ENCODE assay signal across 18 cellular contexts in genomic region chr6:66896415-66896814, GRCh38.
A peak's percentile ranks its signal among the peaks of the same experiment; 100 is the strongest.
DNase-seq lines count a peak whose midpoint lies in the region; ATAC-seq, FAIRE-seq and TF ChIP-seq lines count a peak whose summit lies in the region.
"Had no signal": no experiment of that assay in that cellular context is flagged by ENCODE, and none has a peak within 500 bp of the region (broad histone marks: within the 10 kb centered on the region; RNA-seq: fewer than 3 reads in every experiment).

No MANE protein-coding gene starts in this region.

- H3K36me3 Mint-ChIP-seq in progenitor cell of endocrine pancreas (ENCODE audit: insufficient read depth), result no peaks in the 10 kb centered on the region
- H3K36me3 Mint-ChIP-seq: CD4-positive, CD25-positive, alpha-beta regulatory T cell had no signal

- no peak for FAIRE-seq in bronchial epithelial cell (lab: Jason Lieb, UNC)

- no peak overlapping the region for H3K4me3 Mint-ChIP-seq in progenitor cell of endocrine pancreas (ENCODE audit: low read depth)
- H3K4me3 Mint-ChIP-seq: activated CD4-positive, alpha-beta memory T cell treated with anti-CD3 and anti-CD28 coated beads, Interleukin-2, amount 10 ng/mL, durations not matched to agents 7 days and 5 days; CD4-positive, CD25-positive, alpha-beta regulatory T cell; dendritic cell treated with granulocyte-macrophage colony-stimulating factor and Interleukin-4, amounts not matched to agents 40 ng/mL and 50 ng/mL, for 4 days; nephron progenitor cell had no signal

- H3K27me3 Mint-ChIP-seq in progenitor cell of endocrine pancreas, result no peaks in the 10 kb centered on the region
- H3K27me3 Mint-ChIP-seq: activated CD4-positive, alpha-beta memory T cell treated with anti-CD3 and anti-CD28 coated beads, Interleukin-2, amount 10 ng/mL, durations not matched to agents 7 days and 5 days; CD4-positive, CD25-positive, alpha-beta regulatory T cell; dendritic cell treated with granulocyte-macrophage colony-stimulating factor and Interleukin-4, amounts not matched to agents 40 ng/mL and 50 ng/mL, for 4 days had no signal

- DNase-seq in ELR (ENCODE audit: low read depth) (peak; percentile 22), M059J (ENCODE audit: low read depth) (peak; percentile 86), bronchial epithelial cell (ENCODE audit: low read depth) (peak; percentile 76), kidney tubule cell (ENCODE audit: low spot score) (peak; percentile 76), EL (no peak), progenitor cell of endocrine pancreas (ENCODE audit: low spot score, unreplicated experiment) (no peak)
- DNase-seq: activated CD4-positive, alpha-beta memory T cell treated with anti-CD3 and anti-CD28 coated beads, Interleukin-2, amount 10 ng/mL, durations not matched to agents 7 days and 5 days; activated CD4-positive, CD25-positive, alpha-beta regulatory T cell; CD4-positive, CD25-positive, alpha-beta regulatory T cell; heart right ventricle; mucosa of descending colon; NCI-H1417 treated with DMSO at 0.1 percent for 48 hours; NCI-H2107; NCI-H524; nephron progenitor cell; upper lobe of right lung had no signal

- H3K36me3 ChIP-seq in bronchial epithelial cell (ENCODE audit: control insufficient read depth, insufficient read depth, low read length), result no peaks in the 10 kb centered on the region
- H3K36me3 ChIP-seq: heart right ventricle, upper lobe of right lung had no signal

- H3K27me3 ChIP-seq in bronchial epithelial cell (ENCODE audit: control insufficient read depth, insufficient read depth, low read length), result no peaks in the 10 kb centered on the region
- H3K27me3 ChIP-seq: heart right ventricle, upper lobe of right lung had no signal

- TF ChIP-seq CTCF in bronchial epithelial cell (IDR thresholded peaks at IDR 0.05; ENCODE audit: insufficient read depth, low read length, severe bottlenecking), result no peak
- TF ChIP-seq CTCF in progenitor cell of endocrine pancreas (IDR thresholded peaks at IDR 0.05; ENCODE audit: unreplicated experiment), result no peak

- H3K4me3 ChIP-seq in bronchial epithelial cell (ENCODE audit: low read depth, low read length), result no peak overlapping the region
- H3K4me3 ChIP-seq: heart right ventricle, mucosa of descending colon, upper lobe of right lung had no signal

- peaks cover 25% of the 10 kb centered on the region for H3K9me3 Mint-ChIP-seq in progenitor cell of endocrine pancreas (ENCODE audit: low read depth)

- no peak for ATAC-seq in activated CD4-positive, CD25-positive, alpha-beta regulatory T cell treated with anti-CD3 and anti-CD28 coated beads, Interleukin-2, amount 50 U/mL, for 24 hours
- ATAC-seq: heart right ventricle, mucosa of descending colon, upper lobe of right lung had no signal

- H3K27ac Mint-ChIP-seq in progenitor cell of endocrine pancreas, result no peak overlapping the region
- H3K27ac Mint-ChIP-seq: activated CD4-positive, alpha-beta memory T cell treated with anti-CD3 and anti-CD28 coated beads, Interleukin-2, amount 10 ng/mL, durations not matched to agents 7 days and 5 days; CD4-positive, CD25-positive, alpha-beta regulatory T cell; dendritic cell treated with granulocyte-macrophage colony-stimulating factor and Interleukin-4, amounts not matched to agents 40 ng/mL and 50 ng/mL, for 4 days; nephron progenitor cell had no signal

- no peaks in the 10 kb centered on the region for H3K4me1 Mint-ChIP-seq in progenitor cell of endocrine pancreas (ENCODE audit: low read depth)
- H3K4me1 Mint-ChIP-seq: activated CD4-positive, alpha-beta memory T cell treated with anti-CD3 and anti-CD28 coated beads, Interleukin-2, amount 10 ng/mL, durations not matched to agents 7 days and 5 days; CD4-positive, CD25-positive, alpha-beta regulatory T cell; nephron progenitor cell had no signal

Comparison
In these comparisons a context has a peak if more than half of its experiments do, and no peak if none do; other contexts are left out.
1. DNase-seq: peak in ELR (single experiment), M059J (single experiment), bronchial epithelial cell (single experiment) and kidney tubule cell (single experiment); none in EL (single experiment) and progenitor cell of endocrine pancreas (single experiment).